16 cellular contexts compared by ENCODE assay signal in the genomic region with DNA sequence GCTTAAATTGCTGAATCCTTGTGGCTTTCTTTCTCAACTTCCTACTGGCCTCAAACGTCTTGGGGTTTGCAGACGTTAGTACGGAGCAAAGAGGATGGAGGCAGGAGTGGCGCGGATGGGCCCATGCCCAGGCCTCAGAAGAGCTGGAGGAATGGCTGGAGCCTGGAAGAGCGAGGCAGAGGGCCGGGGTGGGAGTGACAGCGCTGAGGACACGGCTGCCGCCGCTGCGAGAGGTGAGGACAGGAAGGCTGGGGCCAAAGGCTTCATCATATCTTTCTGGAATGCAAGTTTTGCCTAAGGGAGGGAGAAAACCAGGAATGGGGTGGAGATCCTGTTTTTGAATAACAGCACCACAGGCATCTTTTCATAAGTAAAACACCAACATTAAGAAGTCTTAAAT.
DNase-seq lines count a peak whose midpoint lies in the region; TF ChIP-seq lines count a peak whose summit lies in the region.
"Had no signal": no experiment of that assay in that cellular context is flagged by ENCODE, and none has a peak within 500 bp of the region (broad histone marks: within the 10 kb centered on the region; RNA-seq: fewer than 3 reads in every experiment).

No MANE protein-coding gene starts in this region.

- H3K4me3 ChIP-seq in HUES48 (ENCODE audit: low read depth, low read length) (peak overlapping the region; percentile 22; the same call in 1 of the 2 replicates), adipocyte (ENCODE audit: low read length) (no peak overlapping the region)
- H3K4me3 ChIP-seq: pancreas, tibial nerve had no signal

- H3K9me3 ChIP-seq in HUES48 (ENCODE audit: control insufficient read depth, insufficient read depth, low read length) (no peaks in the 10 kb centered on the region), adipocyte (ENCODE audit: control insufficient read depth, low read length) (no peaks in the 10 kb centered on the region)
- H3K9me3 ChIP-seq: BE2C, pancreas, tibial nerve had no signal

- H3K9me3 Mint-ChIP-seq in osteocyte (ENCODE audit: unreplicated experiment) (peaks cover 3% of the 10 kb centered on the region), glutamatergic neuron (ENCODE audit: unreplicated experiment) (no peaks in the 10 kb centered on the region)
- H3K9me3 Mint-ChIP-seq: stimulated activated effector memory CD8-positive, alpha-beta T cell treated with anti-CD3 and anti-CD28 coated beads, Interleukin-12 subunit alpha, Interleukin-12 subunit beta, amount 100 ng/mL, for 72 hours; T-helper 1 cell treated with Interleukin-12 subunit alpha and Interleukin-12 subunit beta and Interleukin-4 antibody, amounts not matched to agents 30 μg/mL and 1 μg/mL, for 36 hours had no signal

- H3K27me3 Mint-ChIP-seq in osteocyte (ENCODE audit: unreplicated experiment): no peaks in the 10 kb centered on the region
- H3K27me3 Mint-ChIP-seq in glutamatergic neuron (ENCODE audit: unreplicated experiment): no peaks in the 10 kb centered on the region

- peaks cover 46% of the 10 kb centered on the region for H3K4me1 ChIP-seq in HUES48 (ENCODE audit: control insufficient read depth, insufficient read depth, low read length)
- H3K4me1 ChIP-seq in adipocyte (ENCODE audit: control insufficient read depth, insufficient read depth, low read length): peaks cover 7% of the 10 kb centered on the region
- H3K4me1 ChIP-seq: BE2C, pancreas had no signal

- H3K36me3 Mint-ChIP-seq in osteocyte (ENCODE audit: unreplicated experiment) (no peaks in the 10 kb centered on the region), glutamatergic neuron (ENCODE audit: unreplicated experiment) (no peaks in the 10 kb centered on the region)
- H3K36me3 Mint-ChIP-seq: stimulated activated effector memory CD8-positive, alpha-beta T cell treated with anti-CD3 and anti-CD28 coated beads, Interleukin-12 subunit alpha, Interleukin-12 subunit beta, amount 100 ng/mL, for 72 hours had no signal

- H3K4me1 Mint-ChIP-seq in osteocyte (ENCODE audit: unreplicated experiment) (peaks cover 35% of the 10 kb centered on the region), glutamatergic neuron (ENCODE audit: low read depth, unreplicated experiment) (peaks cover 9% of the 10 kb centered on the region)
- H3K4me1 Mint-ChIP-seq: stimulated activated effector memory CD8-positive, alpha-beta T cell treated with anti-CD3 and anti-CD28 coated beads, Interleukin-12 subunit alpha, Interleukin-12 subunit beta, amount 100 ng/mL, for 72 hours had no signal

- H3K27me3 ChIP-seq in HUES48 (ENCODE audit: control insufficient read depth, insufficient read depth, low read length) (no peaks in the 10 kb centered on the region), adipocyte (replicated peaks; ENCODE audit: control insufficient read depth, insufficient read depth, low read length) (no peaks in the 10 kb centered on the region)
- H3K27me3 ChIP-seq: BE2C, pancreas, tibial nerve had no signal

- no peaks in the 10 kb centered on the region for H3K36me3 ChIP-seq in HUES48 (ENCODE audit: control insufficient read depth, insufficient read depth, low read length)
- no peaks in the 10 kb centered on the region for H3K36me3 ChIP-seq in adipocyte (ENCODE audit: control insufficient read depth, insufficient read depth, low read length, severe bottlenecking)
- H3K36me3 ChIP-seq: BE2C, pancreas, tibial nerve had no signal

- H3K9ac ChIP-seq in HUES48 (ENCODE audit: low read depth, low read length) (no peak overlapping the region), adipocyte (ENCODE audit: low read length) (peak overlapping the region; percentile 25)

- DNase-seq in adipocyte (ENCODE audit: low read depth) (no peak), iPS DF 4.7 (ENCODE audit: extremely low read depth, low spot score) (peak; percentile 60), osteocyte (ENCODE audit: extremely low spot score, unreplicated experiment) (no peak), Kasumi-1 (lab: John Stamatoyannopoulos, UW) (no peak), NAMALWA (ENCODE audit: low spot score) (no peak), glutamatergic neuron (no peak)
- DNase-seq in stimulated activated naive CD4-positive, alpha-beta T cell treated with Interleukin-2 at 50 U/mL for 16 hours (lab: John Stamatoyannopoulos, UW): no peak
- DNase-seq: BE2C, HCEC 1CT, NCI-H1092 treated with DMSO at 0.1 percent for 48 hours, NCI-H774 had no signal

- peak overlapping the region; percentile 81 for H3K27ac ChIP-seq in HUES48 (ENCODE audit: low read depth, low read length)
- H3K27ac ChIP-seq: pancreas had no signal

- H3K4me3 Mint-ChIP-seq in osteocyte (ENCODE audit: unreplicated experiment): no peak overlapping the region
- H3K4me3 Mint-ChIP-seq in glutamatergic neuron (ENCODE audit: unreplicated experiment): no peak overlapping the region
- H3K4me3 Mint-ChIP-seq: stimulated activated effector memory CD8-positive, alpha-beta T cell treated with anti-CD3 and anti-CD28 coated beads, Interleukin-12 subunit alpha, Interleukin-12 subunit beta, amount 100 ng/mL, for 72 hours; T-helper 1 cell treated with Interleukin-12 subunit alpha and Interleukin-12 subunit beta and Interleukin-4 antibody, amounts not matched to agents 30 μg/mL and 1 μg/mL, for 36 hours had no signal

- TF ChIP-seq CTCF in osteocyte (IDR thresholded peaks at IDR 0.05) (no peak), glutamatergic neuron (IDR thresholded peaks at IDR 0.05; ENCODE audit: partially characterized antibody, unreplicated experiment) (no peak)

- peak overlapping the region; percentile 63 for H3K27ac Mint-ChIP-seq in osteocyte (ENCODE audit: unreplicated experiment)
- no peak overlapping the region for H3K27ac Mint-ChIP-seq in glutamatergic neuron (ENCODE audit: unreplicated experiment)
- H3K27ac Mint-ChIP-seq: stimulated activated effector memory CD8-positive, alpha-beta T cell treated with anti-CD3 and anti-CD28 coated beads, Interleukin-12 subunit alpha, Interleukin-12 subunit beta, amount 100 ng/mL, for 72 hours; T-helper 1 cell treated with Interleukin-12 subunit alpha and Interleukin-12 subunit beta and Interleukin-4 antibody, amounts not matched to agents 30 μg/mL and 1 μg/mL, for 36 hours had no signal
